9 cellular contexts compared by ENCODE assay signal in the genomic region with DNA sequence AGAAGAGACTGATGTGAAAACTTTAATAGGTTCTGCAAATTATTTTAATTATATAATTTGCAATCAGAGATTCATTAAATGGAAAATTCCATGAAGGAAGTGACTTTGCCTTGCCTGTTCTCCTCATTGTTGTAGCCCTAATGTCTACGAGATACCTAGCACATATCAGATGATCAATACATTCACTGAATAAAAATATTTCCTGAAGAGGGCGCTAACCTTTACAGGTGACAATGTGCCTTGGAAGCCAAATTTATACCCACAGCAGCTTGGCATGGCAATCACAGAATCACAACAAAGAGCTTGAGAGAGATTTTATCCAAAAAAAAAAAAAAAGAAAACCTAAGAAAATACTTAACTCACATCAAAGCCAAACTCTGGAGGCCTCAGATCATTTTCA. TPM values are rescaled to one million over a fixed set of nuclear protein-coding genes. Genes with fewer than 3 reads are reported as not detected.
DNase-seq lines count a peak whose midpoint lies in the region; ATAC-seq and TF ChIP-seq lines count a peak whose summit lies in the region.
"Had no signal": no experiment of that assay in that cellular context is flagged by ENCODE, and none has a peak within 500 bp of the region (broad histone marks: within the 10 kb centered on the region; RNA-seq: fewer than 3 reads in every experiment).

No MANE protein-coding gene starts in this region.

- no peaks in the 10 kb centered on the region for H3K27me3 Mint-ChIP-seq in naive B cell

- no peaks in the 10 kb centered on the region for H3K9me3 ChIP-seq in adipocyte (ENCODE audit: control insufficient read depth, low read length)
- H3K9me3 ChIP-seq: BLaER1 treated with 17β-estradiol and CSF1 and Interleukin-3, amounts not matched to agents 10 nM and 100 nM had no signal

- peaks cover 75% of the 10 kb centered on the region for H3K36me3 ChIP-seq in adipocyte (ENCODE audit: control insufficient read depth, insufficient read depth, low read length, severe bottlenecking)

- H3K9me3 Mint-ChIP-seq in naive B cell: no peaks in the 10 kb centered on the region

- peak; percentile 12 to 42 for DNase-seq in NCI-H2081 (lab: John Stamatoyannopoulos, UW)
- no peak for DNase-seq in NCI-H2081 treated with DMSO at 0.1 percent for 48 hours (lab: John Stamatoyannopoulos, UW)
- peak; percentile 35 for DNase-seq in adipocyte (ENCODE audit: low read depth)
- DNase-seq in naive B cell: peak; percentile 5
- no peak for DNase-seq in HuH-7.5 (ENCODE audit: low spot score)
- no peak for DNase-seq in omental fat pad (ENCODE audit: low spot score)
- DNase-seq in activated effector memory CD4-positive, alpha-beta T cell treated with Interleukin-2 at 50 U/mL for 16 hours: no peak

- peaks cover 0 to 3% (median 0%) of the 10 kb centered on the region in 3 donors for H3K4me1 Mint-ChIP-seq in naive B cell

- H3K9ac ChIP-seq in adipocyte (ENCODE audit: low read length): no peak overlapping the region

- ATAC-seq in HG03442 (IDR thresholded peaks at IDR 0.05; ENCODE audit: unreplicated experiment) (peak; percentile 42), naive B cell (ENCODE audit: low read depth in 2 of 2) (peak; percentile 38 to 40), omental fat pad (ENCODE audit: low FRiP score) (no peak)

- H3K36me3 Mint-ChIP-seq in naive B cell: peaks cover 7 to 18% of the 10 kb centered on the region in 2 donors

- H3K4me3 Mint-ChIP-seq in naive B cell: no peak overlapping the region

- peaks cover 8% of the 10 kb centered on the region for H3K4me1 ChIP-seq in adipocyte (ENCODE audit: control insufficient read depth, insufficient read depth, low read length)

- H3K4me3 ChIP-seq in adipocyte (ENCODE audit: low read length): no peak overlapping the region
- H3K4me3 ChIP-seq: BLaER1 treated with 17β-estradiol and CSF1 and Interleukin-3, amounts not matched to agents 10 nM and 100 nM had no signal

- TF ChIP-seq CTCF in omental fat pad (IDR thresholded peaks at IDR 0.05): no peak

- H3K27ac Mint-ChIP-seq in naive B cell: peak overlapping the region in 1 of 6 donors; percentile 56

- H3K27me3 ChIP-seq in adipocyte (replicated peaks; ENCODE audit: control insufficient read depth, insufficient read depth, low read length): no peaks in the 10 kb centered on the region
- H3K27me3 ChIP-seq: BLaER1 treated with 17β-estradiol and CSF1 and Interleukin-3, amounts not matched to agents 10 nM and 100 nM had no signal

RNA-seq across cellular contexts. Expression of a gene that starts 17.4 kb away (rescaled TPM):
- 1 to 10 TPM; 4.0 to 5.5 (median 4.5) TPM for polyA plus RNA-seq in naive B cell (ENCODE audit: low read depth in 6 of 6)
- 10 to 100 TPM in 2 of 4 donors, 1 to 10 TPM in 2; 7.5 to 14.7 (median 9.7) TPM for total RNA-seq in omental fat pad

RNA-seq across cellular contexts. Expression of a gene that starts 36.1 kb away (rescaled TPM):
- polyA plus RNA-seq in naive B cell (ENCODE audit: low read depth in 6 of 6): 100 to 1,000 TPM in 3 of 6 donors, 10 to 100 TPM in 3; 84.0 to 123 (median 100) TPM
- total RNA-seq in omental fat pad: 10 to 100 TPM; 43.2 to 56.0 (median 52.4) TPM

RNA-seq across cellular contexts. Expression of a gene that starts 42.0 kb away (rescaled TPM):
- polyA plus RNA-seq in naive B cell (ENCODE audit: low read depth in 6 of 6): 10 to 100 TPM; 14.9 to 25.7 (median 20.8) TPM
- 1,000 to 10,000 TPM in 2 of 4 donors, 100 to 1,000 TPM in 2; 260 to 1,398 (median 845) TPM for total RNA-seq in omental fat pad

RNA-seq across cellular contexts. Expression of a gene that starts 52.3 kb away (rescaled TPM):
- under 1 TPM in 2 of 6 donors, not detected in 4; 0.21 to 0.25 TPM for polyA plus RNA-seq in naive B cell (ENCODE audit: low read depth in 6 of 6)
- not detected for total RNA-seq in omental fat pad

Comparison
In these comparisons a context has a peak if more than half of its experiments do, and no peak if none do; other contexts are left out.
1. DNase-seq: peak in NCI-H2081 (2 of 2), adipocyte (single experiment) and naive B cell (single experiment); none in NCI-H2081 treated with DMSO at 0.1 percent for 48 hours (single experiment), HuH-7.5 (single experiment), omental fat pad (single experiment) and activated effector memory CD4-positive, alpha-beta T cell treated with Interleukin-2 at 50 U/mL for 16 hours (single experiment).